ENCODE assay signal across 8 cellular contexts in the genomic region with DNA sequence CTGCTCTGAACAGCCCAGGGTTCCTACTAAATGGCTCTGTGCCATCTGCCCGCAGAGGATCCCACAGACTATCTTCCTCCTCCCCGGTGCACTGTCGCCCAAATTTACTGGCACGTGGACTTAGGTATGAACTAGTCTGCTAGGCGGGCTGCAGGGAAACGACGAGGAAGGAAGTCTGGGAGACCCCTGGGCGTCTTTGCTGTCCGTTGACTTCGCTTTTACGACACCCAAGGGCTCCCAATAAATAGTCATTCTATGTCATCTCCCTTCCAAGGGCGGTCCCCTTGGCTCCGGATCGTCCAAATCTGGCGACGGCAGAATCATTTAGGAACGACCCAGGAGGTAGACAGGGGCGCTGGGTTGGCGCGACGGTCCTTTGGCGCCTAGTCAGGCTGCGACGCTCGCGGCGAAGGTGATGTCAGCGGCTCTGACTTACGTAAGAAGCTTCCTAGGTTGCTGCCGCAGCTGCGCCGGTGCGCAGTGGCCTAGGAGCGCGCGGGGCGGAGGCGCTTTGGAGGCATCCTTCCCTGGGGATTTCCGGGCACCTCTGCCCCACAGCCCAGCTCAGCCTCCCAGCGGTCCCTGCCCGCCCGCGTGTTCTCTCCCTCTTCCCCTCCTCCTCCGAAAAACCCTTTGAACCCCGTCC. TPM values are rescaled to one million over a fixed set of nuclear protein-coding genes. Genes with fewer than 3 reads are reported as not detected.
A peak's percentile ranks its signal among the peaks of the same experiment; 100 is the strongest.
DNase-seq lines count a peak whose midpoint lies in the region; ATAC-seq and TF ChIP-seq lines count a peak whose summit lies in the region.

No MANE protein-coding gene starts in this region.

- H2BK120ac ChIP-seq in IMR-90 (ENCODE audit: low read depth, low read length) = no peak overlapping the region

- intact Hi-C loops in IMR-90 (cut with micrococcal nuclease) (loop anchor here (2.0 to 5.0 kb wide), 3 partner anchors 95 to 360 kb away; a partner anchor contains a TSS), right cardiac atrium (cut with DNase I) (loop anchor here in 1 of 4 donors (10.0 kb wide), 1 partner anchor 148 kb away; no protein-coding TSS in a partner anchor)

- H4K20me1 ChIP-seq in IMR-90 (ENCODE audit: insufficient read depth, low read length) (no peaks in the 10 kb centered on the region; the same call in 1 of the 2 replicates), smooth muscle cell (ENCODE audit: low read depth) (peaks cover 3% of the 10 kb centered on the region)

- H3K56ac ChIP-seq in IMR-90 (ENCODE audit: extremely low read depth, insufficient read depth, low read length) = no peak overlapping the region

- H2BK5ac ChIP-seq in IMR-90 (ENCODE audit: low read depth, low read length, poor library complexity, severe bottlenecking) = no peak overlapping the region

- H3K4me3 ChIP-seq in IMR-90 (ENCODE audit: insufficient read depth, low read depth, low read length) = peak overlapping the region; percentile 98
- peak overlapping the region; percentile 66 for H3K4me3 ChIP-seq in right cardiac atrium (ENCODE audit: low read length)
- H3K4me3 ChIP-seq in smooth muscle cell = peak overlapping the region; percentile 62

- no peak overlapping the region for H2AK5ac ChIP-seq in IMR-90 (ENCODE audit: low read depth, low read length)

- BruUV-seq in IMR-90 (replicated peaks; lab: Mats Ljungman, UMichigan) = no TSS peak

- H2AFZ ChIP-seq in IMR-90 (replicated peaks; ENCODE audit: low read length, poor library complexity) (peak overlapping the region; percentile 85), smooth muscle cell (ENCODE audit: low read depth) (peak overlapping the region; percentile 72)

- H3K36me3 ChIP-seq in IMR-90 (ENCODE audit: control insufficient read depth, insufficient read depth, low read length) = no peaks in the 10 kb centered on the region
- no peaks in the 10 kb centered on the region for H3K36me3 ChIP-seq in smooth muscle cell (ENCODE audit: low read depth)

- H3K4me1 ChIP-seq in IMR-90 (ENCODE audit: control insufficient read depth, insufficient read depth, low read length) = no peaks in the 10 kb centered on the region
- H3K4me1 ChIP-seq in right cardiac atrium (ENCODE audit: control insufficient read depth, insufficient read depth, low read length) = no peaks in the 10 kb centered on the region
- no peaks in the 10 kb centered on the region for H3K4me1 ChIP-seq in smooth muscle cell (ENCODE audit: low read depth)

- no peaks in the 10 kb centered on the region for H3K9me3 ChIP-seq in IMR-90 (ENCODE audit: control insufficient read depth, insufficient read depth, low read length)
- no peaks in the 10 kb centered on the region for H3K9me3 ChIP-seq in right cardiac atrium (ENCODE audit: control insufficient read depth, low read length)
- H3K9me3 ChIP-seq in smooth muscle cell (replicated peaks; ENCODE audit: low read depth) = no peaks in the 10 kb centered on the region

- WGBS in IMR-90 (ENCODE audit: extremely low coverage in 2 of 2, insufficient read length in 1 of 2), 2 experiments = 60% methylated on average over 2 of the region's 45 CpGs; no CpG with 5 or more reads in 1 of the 2 experiments
- WGBS in right cardiac atrium = under 1% methylated on average over 45 of the region's 45 CpGs
- WGBS in smooth muscle cell (ENCODE audit: low lambda C conversion rate) = 42% methylated on average over 45 of the region's 45 CpGs

- CTCF ChIA-PET in IMR-90 (lab: Yijun Ruan, JAX) = no interaction called here

- TF ChIP-seq POLR2A in IMR-90 (IDR thresholded peaks at IDR 0.05; ENCODE audit: low read depth, low read length) = no peak

- ATAC-seq in IMR-90 (ENCODE audit: low read depth) (no peak), right cardiac atrium (peak; percentile 24 to 43)

- H3K23ac ChIP-seq in IMR-90 (ENCODE audit: low read depth, low read length) = no peak overlapping the region

- H2BK15ac ChIP-seq in IMR-90 (ENCODE audit: low read depth, low read length) = no peak overlapping the region

- no peak overlapping the region for H4K8ac ChIP-seq in IMR-90 (ENCODE audit: low read depth in 2 of 2, low read length in 2 of 2)

- H3K18ac ChIP-seq in IMR-90 (ENCODE audit: low read depth, low read length) = no peak overlapping the region

- H3K27ac ChIP-seq in IMR-90 (ENCODE audit: insufficient read depth, low read length) (no peak overlapping the region; the same call in 1 of the 2 replicates), right cardiac atrium (ENCODE audit: low read length) (no peak overlapping the region), smooth muscle cell (ENCODE audit: low read depth) (peak overlapping the region; percentile 28)

- H3K4me2 ChIP-seq in IMR-90 (ENCODE audit: low read depth, low read length) (peak overlapping the region; percentile 78), smooth muscle cell (peak overlapping the region; percentile 87)

- TF ChIP-seq RAD21 in IMR-90 (IDR thresholded peaks at IDR 0.05; ENCODE audit: low read length) = no peak

- H3K9ac ChIP-seq in IMR-90 (ENCODE audit: low read depth, low read length) = peak overlapping the region; percentile 51; the same call in 1 of the 2 replicates
- H3K9ac ChIP-seq in smooth muscle cell (ENCODE audit: low read depth) = peak overlapping the region; percentile 13

- H3K9me1 ChIP-seq in IMR-90 (ENCODE audit: insufficient read depth, low read length) = no peaks in the 10 kb centered on the region

- H3F3A ChIP-seq in smooth muscle cell (ENCODE audit: low read depth) = no peaks in the 10 kb centered on the region

- DNase-seq in AG08395 (ENCODE audit: low spot score) (peak; percentile 12), IMR-90 (peak; percentile 61), right cardiac atrium (peak; percentile 41 to 65 (median 49)), smooth muscle cell (lab: John Stamatoyannopoulos, UW; ENCODE audit: unreplicated experiment) (no peak), MV-4-11 (lab: John Stamatoyannopoulos, UW) (no peak), NCI-H446 (lab: John Stamatoyannopoulos, UW) (no peak)
- DNase-seq in activated T-cell treated with anti-CD3 and anti-CD28 coated beads, Interleukin-2, amount 50 U/mL, for 48 hours = peak; percentile 25 to 41
- no peak for DNase-seq in NK-92 treated with Interleukin-12 subunit alpha and Interleukin-12 subunit beta, amount 100 ng/mL, for 24 hours (lab: John Stamatoyannopoulos, UW)

- in situ Hi-C loops in IMR-90 (cut with MboI; ENCODE audit: low sequenced_read_pairs) = loop anchor here (10.0 kb wide), 1 partner anchor 148 kb away; no protein-coding TSS in a partner anchor

- no peak overlapping the region for H4K91ac ChIP-seq in IMR-90 (ENCODE audit: insufficient read depth, low read depth, low read length)

- H3K4ac ChIP-seq in IMR-90 (ENCODE audit: low read depth, low read length) = no peak overlapping the region

- no peak overlapping the region for H4K5ac ChIP-seq in IMR-90 (ENCODE audit: low read depth, low read length)

- no peak overlapping the region for H3K14ac ChIP-seq in IMR-90 (replicated peaks; ENCODE audit: low read depth, low read length)

- H3K27me3 ChIP-seq in IMR-90 (ENCODE audit: control insufficient read depth, insufficient read depth, low read length) (peaks cover 2% of the 10 kb centered on the region), right cardiac atrium (ENCODE audit: control insufficient read depth, insufficient read depth) (no peaks in the 10 kb centered on the region), smooth muscle cell (ENCODE audit: low read depth) (no peaks in the 10 kb centered on the region)

- peaks cover 8% of the 10 kb centered on the region for H3K79me2 ChIP-seq in smooth muscle cell (ENCODE audit: low read depth)

- dilution Hi-C loops in IMR-90 (cut with HindIII; ENCODE audit: low sequenced_read_pairs, unreplicated experiment) = no loop called here

- TF ChIP-seq CTCF in IMR-90 (conservative IDR thresholded peaks at IDR 0.05; ENCODE audit: low read depth, low read length) (no peak), smooth muscle cell (IDR thresholded peaks at IDR 0.05; ENCODE audit: borderline replicate concordance, insufficient read depth, poor library complexity, severe bottlenecking) (no peak)

- no peak overlapping the region for H2AK9ac ChIP-seq in IMR-90 (replicated peaks; ENCODE audit: low read depth, low read length, poor library complexity)

- POLR2A ChIA-PET in IMR-90 (lab: Charles Lee; ENCODE audit: unreplicated experiment) = no interaction called here

- H3K79me1 ChIP-seq in IMR-90 (ENCODE audit: low read depth in 1 of 2, low read length in 2 of 2) = peaks cover 0 to 2% of the 10 kb centered on the region in 2 experiments; a peak in 1 of 4 replicates

- H2BK20ac ChIP-seq in IMR-90 (ENCODE audit: low read depth, low read length) = no peak overlapping the region

TF ChIP-seq in IMR-90, 13 proteins besides CTCF, POLR2A, EP300 and RAD21:
- TF ChIP-seq CEBPB (IDR thresholded peaks at IDR 0.05; ENCODE audit: low read depth, low read length) = no peak
- no peak for TF ChIP-seq CHD1 (IDR thresholded peaks at IDR 0.05; ENCODE audit: low read depth, low read length)
- no peak for TF ChIP-seq MAZ (IDR thresholded peaks at IDR 0.05; ENCODE audit: borderline replicate concordance, low read depth, low read length)
- TF ChIP-seq RFX5 (IDR thresholded peaks at IDR 0.05; ENCODE audit: low read depth, low read length) = no peak
- no peak for TF ChIP-seq NFE2L2 (IDR thresholded peaks at IDR 0.05; ENCODE audit: low read depth, low read length)

RNA-seq across cellular contexts. Expression of a gene that starts 2.2 kb away (rescaled TPM):
- total RNA-seq in IMR-90 (2012; rRNA removed) (0.83 and 0.90 TPM in 2 replicates), right cardiac atrium (1 to 10 TPM; 1.2 to 1.7 (median 1.6) TPM), smooth muscle cell (9.6 and 12.9 TPM in 2 replicates)
- polyA plus RNA-seq in IMR-90 (2012; rRNA removed) (0.36 TPM in 2 replicates), right cardiac atrium (0.61 TPM), smooth muscle cell (2.6 and 3.2 TPM in 2 replicates)
- 0.08 and 0.13 TPM in 2 replicates for polyA plus RNA-seq in IMR-90 (2012; cell fraction: cytosol; rRNA removed)
- polyA plus RNA-seq in IMR-90 (2012; cell fraction: nucleus; rRNA removed; ENCODE audit: low replicate concordance) = 0.55 and 1.3 TPM in 2 replicates

Comparison
In these comparisons a context has a peak if more than half of its experiments do, and no peak if none do; other contexts are left out.
1. DNase-seq: peak in AG08395 (single experiment), IMR-90 (single experiment), activated T-cell treated with anti-CD3 and anti-CD28 coated beads, Interleukin-2, amount 50 U/mL, for 48 hours (2 of 2) and right cardiac atrium (3 of 3); none in smooth muscle cell (single experiment), NK-92 treated with Interleukin-12 subunit alpha and Interleukin-12 subunit beta, amount 100 ng/mL, for 24 hours (single experiment), MV-4-11 (single experiment) and NCI-H446 (0 of 2).
2. Peak in every context shown above with its lines, with median percentiles within 50 percentile points of each other: H3K4me3 ChIP-seq.